Comparison of ENCODE assay signal across 6 cellular contexts in genomic region chr9:133359420-133360175, GRCh38. TPM values are rescaled to one million over a fixed set of nuclear protein-coding genes. Genes with fewer than 3 reads are reported as not detected.
A peak's percentile ranks its signal among the peaks of the same experiment; 100 is the strongest.
DNase-seq lines count a peak whose midpoint lies in the region; ATAC-seq and TF ChIP-seq lines count a peak whose summit lies in the region.

No MANE protein-coding gene starts in this region.

- ATAC-seq in gastrocnemius medialis (no peak), GM21515 (IDR thresholded peaks at IDR 0.05; ENCODE audit: unreplicated experiment) (no peak), GM18498 (IDR thresholded peaks at IDR 0.05; ENCODE audit: unreplicated experiment) (no peak)

- peaks cover 52 to 72% (median 64%) of the 10 kb centered on the region in 11 experiments for H3K36me3 ChIP-seq in BLaER1 treated with 17β-estradiol and CSF1 and Interleukin-3, amounts not matched to agents 10 nM and 100 nM
- H3K36me3 ChIP-seq in Loucy (ENCODE audit: insufficient read depth, low read length) (peaks cover 50% of the 10 kb centered on the region; the same call in 1 of the 2 replicates), fibroblast of lung (ENCODE audit: control insufficient read depth, insufficient read depth, low read length) (peaks cover 34% of the 10 kb centered on the region), gastrocnemius medialis (peaks cover 0 to 51% of the 10 kb centered on the region in 2 donors)

- H3K4me2 ChIP-seq in BLaER1 treated with 17β-estradiol and CSF1 and Interleukin-3, amounts not matched to agents 10 nM and 100 nM: peak overlapping the region in 9 of 11 experiments; percentile 6 to 98 (median 64); a peak in 13 of 22 replicates
- H3K4me2 ChIP-seq in Loucy (ENCODE audit: low read depth, low read length, poor library complexity, severe bottlenecking): no peak overlapping the region
- no peak overlapping the region for H3K4me2 ChIP-seq in fibroblast of lung (ENCODE audit: extremely low read depth, insufficient read depth, low read length)

- no peak for TF ChIP-seq POLR2A in gastrocnemius medialis (IDR thresholded peaks at IDR 0.05)

- H4K20me1 ChIP-seq in BLaER1 treated with 17β-estradiol and CSF1 and Interleukin-3, amounts not matched to agents 10 nM and 100 nM: peaks cover 42 to 89% (median 70%) of the 10 kb centered on the region in 11 experiments; a peak in 21 of 22 replicates
- H4K20me1 ChIP-seq in Loucy (ENCODE audit: insufficient read depth, low read length, poor library complexity, severe bottlenecking) (peaks cover 30% of the 10 kb centered on the region), fibroblast of lung (ENCODE audit: control insufficient read depth, extremely low read depth, insufficient read depth, low read length) (no peaks in the 10 kb centered on the region)

- H3K79me2 ChIP-seq in Loucy (ENCODE audit: insufficient read depth, low read length) (peaks cover 54% of the 10 kb centered on the region), fibroblast of lung (ENCODE audit: control insufficient read depth, insufficient read depth, low read length) (peaks cover 22% of the 10 kb centered on the region)

- intact Hi-C loops in gastrocnemius medialis (cut with DNase I; ENCODE audit: low total_unique reads): no loop called here

- H2AFZ ChIP-seq in Loucy (ENCODE audit: low read length) (no peak overlapping the region), fibroblast of lung (ENCODE audit: low read length) (no peak overlapping the region)

- TF ChIP-seq CTCF in Loucy (conservative IDR thresholded peaks at IDR 0.05; ENCODE audit: low read length) (peak; percentile 63), fibroblast of lung (conservative IDR thresholded peaks at IDR 0.05 in 1 of 2, IDR thresholded peaks at IDR 0.05 in 1 of 2; ENCODE audit: low read depth in 1 of 2, low read length in 2 of 2) (peak; percentile 18 to 25), gastrocnemius medialis (IDR thresholded peaks at IDR 0.05 in 4 of 5, conservative IDR thresholded peaks at IDR 0.05 in 1 of 5) (peak in 2 of 5 experiments; percentile 11 to 13)

- DNase-seq in fibroblast of lung (ENCODE audit: low read depth in 2 of 2) (no peak), gastrocnemius medialis (no peak)

- H3K9me2 ChIP-seq in Loucy (replicated peaks; ENCODE audit: low read depth, low read length): no peaks in the 10 kb centered on the region

- no peaks in the 10 kb centered on the region for H3F3A ChIP-seq in Loucy (ENCODE audit: low read depth)

- H3K9ac ChIP-seq in BLaER1 treated with 17β-estradiol and CSF1 and Interleukin-3, amounts not matched to agents 10 nM and 100 nM: peak overlapping the region in 10 of 11 experiments; percentile 19 to 93 (median 58); a peak in 16 of 22 replicates
- H3K9ac ChIP-seq in Loucy (ENCODE audit: low read depth, low read length, poor library complexity, severe bottlenecking): no peak overlapping the region
- H3K9ac ChIP-seq in fibroblast of lung (ENCODE audit: insufficient read depth, low read length): no peak overlapping the region

- H3K27me3 ChIP-seq in BLaER1 treated with 17β-estradiol and CSF1 and Interleukin-3, amounts not matched to agents 10 nM and 100 nM: no peaks in the 10 kb centered on the region
- H3K27me3 ChIP-seq in Loucy (ENCODE audit: insufficient read depth, low read length, poor library complexity, severe bottlenecking): no peaks in the 10 kb centered on the region
- H3K27me3 ChIP-seq in fibroblast of lung (ENCODE audit: control insufficient read depth, insufficient read depth, low read length): no peaks in the 10 kb centered on the region
- no peaks in the 10 kb centered on the region for H3K27me3 ChIP-seq in gastrocnemius medialis

- no peaks in the 10 kb centered on the region for H3K9me3 ChIP-seq in BLaER1 treated with 17β-estradiol and CSF1 and Interleukin-3, amounts not matched to agents 10 nM and 100 nM (replicated peaks in 1 of 11)
- no peaks in the 10 kb centered on the region for H3K9me3 ChIP-seq in Loucy (ENCODE audit: insufficient read depth, low read depth, low read length)
- H3K9me3 ChIP-seq in fibroblast of lung (ENCODE audit: control insufficient read depth, insufficient read depth, low read depth, low read length): no peaks in the 10 kb centered on the region
- H3K9me3 ChIP-seq in gastrocnemius medialis: no peaks in the 10 kb centered on the region

- in situ Hi-C loops in gastrocnemius medialis (cut with MboI; ENCODE audit: low sequenced_read_pairs in 4 of 4): no loop called here

- H3K4me3 ChIP-seq in BLaER1 treated with 17β-estradiol and CSF1 and Interleukin-3, amounts not matched to agents 10 nM and 100 nM: no peak overlapping the region
- H3K4me3 ChIP-seq in Loucy (ENCODE audit: low read length, poor library complexity, severe bottlenecking): no peak overlapping the region
- H3K4me3 ChIP-seq in fibroblast of lung (replicated peaks in 1 of 4; ENCODE audit: control extremely low read depth in 1 of 4, insufficient read depth in 1 of 4, low read depth in 3 of 4, low read length in 4 of 4): no peak overlapping the region
- no peak overlapping the region for H3K4me3 ChIP-seq in gastrocnemius medialis

- peaks cover 54 to 75% (median 70%) of the 10 kb centered on the region in 10 experiments for H3K4me1 ChIP-seq in BLaER1 treated with 17β-estradiol and CSF1 and Interleukin-3, amounts not matched to agents 10 nM and 100 nM
- H3K4me1 ChIP-seq in Loucy (ENCODE audit: insufficient read depth, low read length, poor library complexity, severe bottlenecking) (peaks cover 8% of the 10 kb centered on the region), fibroblast of lung (ENCODE audit: control insufficient read depth, extremely low read depth, insufficient read depth, low read length) (peaks cover 6% of the 10 kb centered on the region), gastrocnemius medialis (peaks cover 18 to 25% of the 10 kb centered on the region in 2 donors)

- peak overlapping the region in 5 of 11 experiments; percentile 35 to 95 (median 69); a peak in 8 of 22 replicates for H3K27ac ChIP-seq in BLaER1 treated with 17β-estradiol and CSF1 and Interleukin-3, amounts not matched to agents 10 nM and 100 nM
- H3K27ac ChIP-seq in fibroblast of lung (ENCODE audit: insufficient read depth, low read length) (no peak overlapping the region), gastrocnemius medialis (no peak overlapping the region)

RNA-seq across cellular contexts. Expression of gene SURF2, which starts 3.2 kb away (rescaled TPM):
- total RNA-seq in fibroblast of lung: 13.9 and 20.3 TPM in 2 replicates
- polyA plus RNA-seq in fibroblast of lung: 11.2 and 16.5 TPM in 2 replicates
- 22.3 and 30.3 TPM in 2 replicates for polyA plus RNA-seq in fibroblast of lung (2012)
- polyA minus RNA-seq in fibroblast of lung (ENCODE audit: low replicate concordance): 5.1 and 5.8 TPM in 2 replicates
- 10 to 100 TPM; 14.3 to 26.4 (median 24.8) TPM for total RNA-seq in gastrocnemius medialis

RNA-seq across cellular contexts. Expression of gene SURF1, which starts 3.3 kb away (rescaled TPM):
- total RNA-seq in fibroblast of lung: 22.6 and 27.9 TPM in 2 replicates
- polyA plus RNA-seq in fibroblast of lung: 31.7 and 36.8 TPM in 2 replicates
- 40.5 and 45.6 TPM in 2 replicates for polyA plus RNA-seq in fibroblast of lung (2012)
- polyA minus RNA-seq in fibroblast of lung (ENCODE audit: low replicate concordance): 11.6 and 17.0 TPM in 2 replicates
- 10 to 100 TPM; 33.8 to 68.9 (median 56.0) TPM for total RNA-seq in gastrocnemius medialis

RNA-seq across cellular contexts. Expression of gene RPL7A, which starts 11.6 kb away (rescaled TPM):
- 1,820 and 2,853 TPM in 2 replicates for total RNA-seq in fibroblast of lung
- polyA plus RNA-seq in fibroblast of lung: 2,991 and 3,227 TPM in 2 replicates
- polyA plus RNA-seq in fibroblast of lung (2012): 2,719 and 2,842 TPM in 2 replicates
- 2,807 and 2,961 TPM in 2 replicates for polyA minus RNA-seq in fibroblast of lung (ENCODE audit: low replicate concordance)
- total RNA-seq in gastrocnemius medialis: 1,000 to 10,000 TPM; 1,001 to 1,630 (median 1,510) TPM

RNA-seq across cellular contexts. Expression of gene MED22, which starts 11.7 kb away (rescaled TPM):
- total RNA-seq in fibroblast of lung (12.8 and 17.8 TPM in 2 replicates), gastrocnemius medialis (10 to 100 TPM in 3 of 4 donors, 1 to 10 TPM in 1; 8.5 to 23.4 (median 13.0) TPM)
- polyA plus RNA-seq in fibroblast of lung: 13.9 and 14.8 TPM in 2 replicates
- 17.5 and 19.0 TPM in 2 replicates for polyA plus RNA-seq in fibroblast of lung (2012)
- polyA minus RNA-seq in fibroblast of lung (ENCODE audit: low replicate concordance): 21.4 and 46.8 TPM in 2 replicates

RNA-seq across cellular contexts. Expression of gene SURF4, which starts 16.3 kb away (rescaled TPM):
- total RNA-seq in fibroblast of lung (295 and 338 TPM in 2 replicates), gastrocnemius medialis (10 to 100 TPM; 62.9 to 98.4 (median 73.4) TPM)
- polyA plus RNA-seq in fibroblast of lung: 358 and 384 TPM in 2 replicates
- polyA plus RNA-seq in fibroblast of lung (2012): 290 and 306 TPM in 2 replicates
- polyA minus RNA-seq in fibroblast of lung (ENCODE audit: low replicate concordance): 877 and 1,013 TPM in 2 replicates

Comparison
In these comparisons a context has a peak if more than half of its experiments do, and no peak if none do; other contexts are left out.
1. H3K4me2 ChIP-seq: peak in BLaER1 treated with 17β-estradiol and CSF1 and Interleukin-3, amounts not matched to agents 10 nM and 100 nM (9 of 11); none in Loucy (single experiment) and fibroblast of lung (single experiment).
2. H3K9ac ChIP-seq: peak in BLaER1 treated with 17β-estradiol and CSF1 and Interleukin-3, amounts not matched to agents 10 nM and 100 nM (10 of 11); none in Loucy (single experiment) and fibroblast of lung (single experiment).